Comparison of ENCODE assay signal across 22 cellular contexts in genomic region chr9:11871832-11872231, GRCh38.
A peak's percentile ranks its signal among the peaks of the same experiment; 100 is the strongest.
DNase-seq lines count a peak whose midpoint lies in the region; ATAC-seq, FAIRE-seq and TF ChIP-seq lines count a peak whose summit lies in the region.
"Had no signal": no experiment of that assay in that cellular context is flagged by ENCODE, and none has a peak within 500 bp of the region (broad histone marks: within the 10 kb centered on the region; RNA-seq: fewer than 3 reads in every experiment).

No MANE protein-coding gene starts in this region.

- no peak overlapping the region for H3K27ac ChIP-seq in upper lobe of right lung
- H3K27ac ChIP-seq: 22Rv1, RWPE1, SJSA1 had no signal

- intact Hi-C loops in upper lobe of right lung (cut with DNase I), result no loop called here

- H3K4me3 ChIP-seq in upper lobe of right lung, result no peak overlapping the region
- H3K4me3 ChIP-seq: GM12878, K562, SJSA1 had no signal

- DNase-seq in DMS 273 (lab: John Stamatoyannopoulos, UW; ENCODE audit: unreplicated experiment) (peak; percentile 26), DMS 273 treated with DMSO at 0.1 percent for 48 hours (lab: John Stamatoyannopoulos, UW) (no peak), A172 (ENCODE audit: low spot score) (peak; percentile 2), NCI-H1436 (lab: John Stamatoyannopoulos, UW) (peak; percentile 62), NCI-H774 (lab: John Stamatoyannopoulos, UW) (peak; percentile 52), kidney glomerular epithelial cell (lab: John Stamatoyannopoulos, UW) (no peak), frontal cortex (ENCODE audit: low spot score in 2 of 2) (no peak), upper lobe of right lung (no peak)
- DNase-seq: BE2C; Calu3; CD4-positive, alpha-beta T cell; GDM1; NCI-H2107; PC-3; T-helper 2 cell had no signal

- no peaks in the 10 kb centered on the region for H3K9me3 ChIP-seq in upper lobe of right lung
- H3K9me3 ChIP-seq: BE2C, SJSA1 had no signal

- no peak for FAIRE-seq in frontal cortex (lab: Jason Lieb, UNC)
- FAIRE-seq: GM12878, GM18507, H1, K562 had no signal

- H3K4me1 ChIP-seq in upper lobe of right lung, result no peaks in the 10 kb centered on the region
- H3K4me1 ChIP-seq: BE2C, SJSA1 had no signal

- no peaks in the 10 kb centered on the region for H3K36me3 ChIP-seq in upper lobe of right lung
- H3K36me3 ChIP-seq: BE2C, SJSA1 had no signal

- no peaks in the 10 kb centered on the region for H3K27me3 ChIP-seq in upper lobe of right lung
- H3K27me3 ChIP-seq: BE2C, SJSA1 had no signal

- no peak for TF ChIP-seq CTCF in upper lobe of right lung (IDR thresholded peaks at IDR 0.05)

- no peak for ATAC-seq in upper lobe of right lung
- ATAC-seq: GM12878, K562, PC-3 had no signal

Comparison
In these comparisons a context has a peak if more than half of its experiments do, and no peak if none do; other contexts are left out.
1. DNase-seq: peak in DMS 273 (single experiment), A172 (single experiment), NCI-H1436 (single experiment) and NCI-H774 (single experiment); none in DMS 273 treated with DMSO at 0.1 percent for 48 hours (single experiment), kidney glomerular epithelial cell (single experiment), frontal cortex (0 of 2) and upper lobe of right lung (single experiment).